Comparison of ENCODE assay signal across 8 cellular contexts in the genomic region with DNA sequence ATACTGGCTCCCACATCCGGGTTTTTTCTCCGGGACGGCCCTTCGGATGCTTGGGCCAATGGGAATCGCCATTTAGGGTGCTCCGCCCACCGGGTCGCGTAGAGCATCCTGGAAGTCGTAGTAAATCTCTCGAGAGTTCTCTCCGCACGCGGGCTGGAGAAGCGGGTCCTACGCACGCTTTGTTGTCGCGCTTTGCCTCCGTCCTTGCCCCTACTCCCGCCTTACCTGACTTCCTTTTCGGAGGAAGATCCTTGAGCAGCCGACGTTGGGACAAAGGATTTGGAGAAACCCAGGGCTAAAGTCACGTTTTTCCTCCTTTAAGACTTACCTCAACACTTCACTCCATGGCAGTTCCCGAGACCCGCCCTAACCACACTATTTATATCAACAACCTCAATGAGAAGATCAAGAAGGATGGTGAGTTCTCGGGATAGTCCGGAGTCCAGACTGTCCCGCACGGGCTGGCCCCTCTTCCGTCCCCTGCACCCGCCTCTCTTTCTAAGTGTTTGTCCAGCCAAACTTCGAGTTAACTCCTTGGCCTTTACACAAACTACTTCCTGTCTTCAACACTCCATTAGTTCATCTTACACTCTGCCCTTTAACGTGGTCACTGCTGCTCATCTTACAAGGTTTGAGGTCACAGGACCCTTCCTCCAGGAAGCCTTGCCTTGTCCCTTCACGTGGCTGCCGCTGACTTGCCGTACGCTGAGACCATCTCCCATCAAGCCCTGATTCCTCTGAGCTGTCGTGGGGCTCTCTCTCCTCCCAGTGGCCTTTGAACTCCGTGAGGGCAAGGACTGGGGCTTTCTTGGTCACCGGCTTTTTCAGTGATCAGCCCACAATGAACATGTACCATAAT. TPM values are rescaled to one million over a fixed set of nuclear protein-coding genes. Genes with fewer than 3 reads are reported as not detected.
DNase-seq lines count a peak whose midpoint lies in the region; ATAC-seq, FAIRE-seq and TF ChIP-seq lines count a peak whose summit lies in the region.

A gene (plus strand): TSS at position 139 of the 859 bp plus-strand sequence. CDS start 206 bp downstream, at position 345.

- peak; percentile 71 to 76 for TF ChIP-seq POLR2A in HepG2 (IDR thresholded peaks at IDR 0.05; ENCODE audit: insufficient read depth in 1 of 2, low read depth in 2 of 2, low read length in 2 of 2)

- POLR2A ChIA-PET in HepG2 (lab: Yijun Ruan, JAX) = interaction anchor here (0.7 to 7.8 kb wide), 29 partner anchors 9 to 1530 kb away, joined by 3 to 90 read pairs (median 5); a partner anchor contains a TSS

- peak within 1 kb of the TSS; percentile 90 to 98 (median 97) for H3K27ac ChIP-seq in BLaER1 treated with 17β-estradiol and CSF1 and Interleukin-3, amounts not matched to agents 10 nM and 100 nM
- H3K27ac ChIP-seq in HepG2 (ENCODE audit: extremely low read length, insufficient read depth, low read length) = peak within 1 kb of the TSS; percentile 95

- peaks cover 59 to 72% (median 65%) of the 10 kb centered on the region in 10 experiments for H3K4me1 ChIP-seq in BLaER1 treated with 17β-estradiol and CSF1 and Interleukin-3, amounts not matched to agents 10 nM and 100 nM
- H3K4me1 ChIP-seq in HepG2 (ENCODE audit: insufficient read depth, low read length) = peaks cover 68% of the 10 kb centered on the region

- TF ChIP-seq CTCF in HepG2 (CRISPR knock-in tag; IDR thresholded peaks at IDR 0.05) = 0 out of 2 replicates have a peak, but pooled peaks have one; percentile 5

- CTCF ChIA-PET in HepG2 (lab: Yijun Ruan, JAX; ENCODE audit: low intra/inter-chr PET ratio, low total read pairs) = no interaction called here

- H3K9ac ChIP-seq in BLaER1 treated with 17β-estradiol and CSF1 and Interleukin-3, amounts not matched to agents 10 nM and 100 nM = peak within 1 kb of the TSS; percentile 89 to 98 (median 96)
- peak within 1 kb of the TSS; percentile 96 for H3K9ac ChIP-seq in HepG2 (ENCODE audit: insufficient read depth, low read depth, low read length)

- no peaks in the 10 kb centered on the region for H3K9me3 ChIP-seq in BLaER1 treated with 17β-estradiol and CSF1 and Interleukin-3, amounts not matched to agents 10 nM and 100 nM (replicated peaks in 1 of 11)
- no peaks in the 10 kb centered on the region for H3K9me3 ChIP-seq in HepG2 (ENCODE audit: low read length)

- H3K79me2 ChIP-seq in HepG2 (ENCODE audit: insufficient read depth, low read length) = peaks cover 58% of the 10 kb centered on the region

- FAIRE-seq in HepG2 (lab: Jason Lieb, UNC) = no peak

- TF ChIP-seq RAD21 in HepG2 (CRISPR knock-in tag; IDR thresholded peaks at IDR 0.05) = no peak

- no peaks in the 10 kb centered on the region for H3K27me3 ChIP-seq in BLaER1 treated with 17β-estradiol and CSF1 and Interleukin-3, amounts not matched to agents 10 nM and 100 nM
- no peaks in the 10 kb centered on the region; a peak in 1 of 5 replicates for H3K27me3 ChIP-seq in HepG2 (ENCODE audit: control insufficient read depth in 1 of 2, insufficient read depth in 2 of 2, low read length in 2 of 2)

- in situ Hi-C loops in HepG2 (cut with HindIII; ENCODE audit: extremely low pct_ligation_motif_present, low pct_unique_long_range_greater_than_20kb) = loop anchor here (5.0 kb wide), 2 partner anchors 34 to 56 kb away; a partner anchor contains a TSS

- H3K4me2 ChIP-seq in BLaER1 treated with 17β-estradiol and CSF1 and Interleukin-3, amounts not matched to agents 10 nM and 100 nM = peak within 1 kb of the TSS; percentile 91 to 98 (median 94)
- peak within 1 kb of the TSS; percentile 99 for H3K4me2 ChIP-seq in HepG2 (ENCODE audit: low read depth, low read length)

- TSS peak; percentile 89 for BruUV-seq in HepG2 (replicated peaks; lab: Mats Ljungman, UMichigan)

- H3K36me3 ChIP-seq in BLaER1 treated with 17β-estradiol and CSF1 and Interleukin-3, amounts not matched to agents 10 nM and 100 nM = peaks cover 12 to 42% (median 38%) of the 10 kb centered on the region in 11 experiments; a peak in 21 of 22 replicates
- peaks cover 3 to 10% of the 10 kb centered on the region in 2 experiments; a peak in 4 of 5 replicates for H3K36me3 ChIP-seq in HepG2 (replicated peaks in 1 of 2; ENCODE audit: control insufficient read depth in 1 of 2, insufficient read depth in 2 of 2, low read length in 2 of 2)

- peak; percentile 45 for ATAC-seq in GM19372 (IDR thresholded peaks at IDR 0.05; ENCODE audit: low read depth, unreplicated experiment)
- peak; percentile 21 for ATAC-seq in HG03558 (IDR thresholded peaks at IDR 0.05; ENCODE audit: extremely low read depth, unreplicated experiment)
- ATAC-seq in HepG2 = peak; percentile 85

- H3K4me3 ChIP-seq in BLaER1 treated with 17β-estradiol and CSF1 and Interleukin-3, amounts not matched to agents 10 nM and 100 nM = peak within 1 kb of the TSS; percentile 65 to 87 (median 80)
- H3K4me3 ChIP-seq in HepG2 (replicated peaks in 1 of 3; ENCODE audit: insufficient read depth in 1 of 3, low read depth in 2 of 3, low read length in 3 of 3) = peak within 1 kb of the TSS; percentile 73 to 89 (median 74)

- intact Hi-C loops in HepG2 (cut with micrococcal nuclease; ENCODE audit: unreplicated experiment) = loop anchor here (1.0 to 2.0 kb wide), 2 partner anchors 32 to 47 kb away; no protein-coding TSS in a partner anchor

- H2AFZ ChIP-seq in HepG2 (ENCODE audit: low read length) = no peak within 1 kb of the TSS

- TF ChIP-seq EP300 in HepG2 (IDR thresholded peaks at IDR 0.05; ENCODE audit: low read depth in 2 of 2, low read length in 2 of 2) (0 out of 4 replicates have a peak, but pooled peaks of 1 of the 2 experiments have one; percentile 4), HepG2 (CRISPR knock-in tag; IDR thresholded peaks at IDR 0.05; ENCODE audit: borderline replicate concordance) (no peak)

- peak; percentile 98 for DNase-seq in NCI-H748 treated with DMSO at 0.1 percent for 48 hours (lab: John Stamatoyannopoulos, UW)
- peak; percentile 95 for DNase-seq in activated CD4-positive, alpha-beta T cell treated with anti-CD3 and anti-CD28 coated beads, Interleukin-2, amount 50 U/mL, for 4 hours
- peak; percentile 96 to 99 for DNase-seq in dermis microvascular lymphatic vessel endothelial cell (ENCODE audit: low read depth in 2 of 2)
- DNase-seq in HepG2 (ENCODE audit: low spot score) = peak; percentile 97
- DNase-seq in stimulated activated CD4-positive, alpha-beta T cell treated with anti-CD3 and anti-CD28 coated beads, Interleukin-4, amount 100 ng/mL, for 24 hours = peak; percentile 98

- under 1% methylated on average over 28 of the region's 42 CpGs for WGBS in HepG2 (ENCODE audit: low lambda C conversion rate)

- peaks cover 24 to 47% (median 39%) of the 10 kb centered on the region in 11 experiments; a peak in 21 of 22 replicates for H4K20me1 ChIP-seq in BLaER1 treated with 17β-estradiol and CSF1 and Interleukin-3, amounts not matched to agents 10 nM and 100 nM
- H4K20me1 ChIP-seq in HepG2 (ENCODE audit: insufficient read depth, low read length) = peaks cover 24% of the 10 kb centered on the region

TF ChIP-seq in HepG2, 621 proteins besides CTCF, POLR2A, EP300 and RAD21 (continues in another document):
- TF ChIP-seq ZNF614 (CRISPR knock-in tag; IDR thresholded peaks at IDR 0.05; ENCODE audit: borderline replicate concordance) = peak; percentile 21
- TF ChIP-seq ZNF556 (CRISPR knock-in tag; IDR thresholded peaks at IDR 0.05; ENCODE audit: borderline replicate concordance) = 0 out of 2 replicates have a peak, but pooled peaks have one; percentile 57
- TF ChIP-seq, protein P1, sequence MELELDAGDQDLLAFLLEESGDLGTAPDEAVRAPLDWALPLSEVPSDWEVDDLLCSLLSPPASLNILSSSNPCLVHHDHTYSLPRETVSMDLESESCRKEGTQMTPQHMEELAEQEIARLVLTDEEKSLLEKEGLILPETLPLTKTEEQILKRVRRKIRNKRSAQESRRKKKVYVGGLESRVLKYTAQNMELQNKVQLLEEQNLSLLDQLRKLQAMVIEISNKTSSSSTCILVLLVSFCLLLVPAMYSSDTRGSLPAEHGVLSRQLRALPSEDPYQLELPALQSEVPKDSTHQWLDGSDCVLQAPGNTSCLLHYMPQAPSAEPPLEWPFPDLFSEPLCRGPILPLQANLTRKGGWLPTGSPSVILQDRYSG (CRISPR knock-in tag; IDR thresholded peaks at IDR 0.05) = peak; percentile 78; the same call in 1 of the 2 replicates
- TF ChIP-seq ZNF724P (CRISPR knock-in tag; IDR thresholded peaks at IDR 0.05; ENCODE audit: borderline replicate concordance) = no peak
- TF ChIP-seq NR3C1 (CRISPR knock-in tag; IDR thresholded peaks at IDR 0.05) = no peak

RNA-seq across cellular contexts. Expression of the gene that starts here (rescaled TPM):
- 30.7 and 40.2 TPM in 2 replicates for total RNA-seq in dermis microvascular lymphatic vessel endothelial cell
- total RNA-seq in HepG2 (2016; rRNA removed; fragmentation: Illumina TruSeq; extraction: Trizol) = 55.6 and 59.6 TPM in 2 replicates
- 30.9 and 37.5 TPM in 2 replicates for total RNA-seq in HepG2 (2016; cell fraction: cytosol; rRNA removed; fragmentation: Illumina TruSeq; extraction: Trizol; ENCODE audit: low read depth)
- 43.3 and 60.9 TPM in 2 replicates for total RNA-seq in HepG2 (2016; cell fraction: insoluble cytoplasmic fraction; rRNA removed; fragmentation: Illumina TruSeq; extraction: Trizol)
- 30.2 and 35.2 TPM in 2 replicates for total RNA-seq in HepG2 (2016; cell fraction: membrane; rRNA removed; fragmentation: Illumina TruSeq; extraction: Trizol)
- 40.9 and 42.9 TPM in 2 replicates for total RNA-seq in HepG2 (2016; cell fraction: nucleus; rRNA removed; fragmentation: Illumina TruSeq; extraction: Trizol)
- polyA plus RNA-seq in HepG2 (2011; rRNA removed) = 111 and 162 TPM in 2 replicates
- 36.8 and 67.8 TPM in 2 replicates for polyA plus RNA-seq in HepG2 (2011; cell fraction: cytosol; rRNA removed)
- polyA plus RNA-seq in HepG2 (2011; cell fraction: nucleus; rRNA removed) = 112 and 136 TPM in 2 replicates
- 55.3 and 58.7 TPM in 2 replicates for polyA plus RNA-seq in HepG2 (2012)
- 31.4 and 37.9 TPM in 2 replicates for polyA plus RNA-seq in HepG2 (2016; cell fraction: cytosol; fragmentation: Illumina TruSeq; extraction: Trizol; ENCODE audit: low read depth)
- 87.1 and 104 TPM in 2 replicates for polyA plus RNA-seq in HepG2 (2016; cell fraction: insoluble cytoplasmic fraction; fragmentation: Illumina TruSeq; extraction: Trizol; ENCODE audit: low read depth)
- 41.6 and 53.2 TPM in 2 replicates for polyA plus RNA-seq in HepG2 (2016; cell fraction: membrane; fragmentation: Illumina TruSeq; extraction: Trizol; ENCODE audit: low read depth)
- polyA plus RNA-seq in HepG2 (2016; cell fraction: nucleus; fragmentation: Illumina TruSeq; extraction: Trizol; ENCODE audit: insufficient read depth, low read depth) = 106 and 112 TPM in 2 replicates
- 182 and 255 TPM in 2 replicates for polyA minus RNA-seq in HepG2 (2011; rRNA and poly(A)+ RNA removed; ENCODE audit: low replicate concordance)
- 80.0 and 106 TPM in 2 replicates for polyA minus RNA-seq in HepG2 (2011; cell fraction: cytosol; rRNA and poly(A)+ RNA removed)
- polyA minus RNA-seq in HepG2 (2011; cell fraction: nucleus; rRNA and poly(A)+ RNA removed) = 49.1 and 73.4 TPM in 2 replicates

Comparison
In these comparisons a context has a peak if more than half of its experiments do, and no peak if none do; other contexts are left out.
1. Peak in every context shown above with its lines: DNase-seq, ATAC-seq, H3K4me3 ChIP-seq and H3K27ac ChIP-seq.
2. ATAC-seq: peak in every context shown above with its lines; median percentile 85 in HepG2; 45 in GM19372; 21 in HG03558.